8 cellular contexts compared by ENCODE assay signal in the genomic region with DNA sequence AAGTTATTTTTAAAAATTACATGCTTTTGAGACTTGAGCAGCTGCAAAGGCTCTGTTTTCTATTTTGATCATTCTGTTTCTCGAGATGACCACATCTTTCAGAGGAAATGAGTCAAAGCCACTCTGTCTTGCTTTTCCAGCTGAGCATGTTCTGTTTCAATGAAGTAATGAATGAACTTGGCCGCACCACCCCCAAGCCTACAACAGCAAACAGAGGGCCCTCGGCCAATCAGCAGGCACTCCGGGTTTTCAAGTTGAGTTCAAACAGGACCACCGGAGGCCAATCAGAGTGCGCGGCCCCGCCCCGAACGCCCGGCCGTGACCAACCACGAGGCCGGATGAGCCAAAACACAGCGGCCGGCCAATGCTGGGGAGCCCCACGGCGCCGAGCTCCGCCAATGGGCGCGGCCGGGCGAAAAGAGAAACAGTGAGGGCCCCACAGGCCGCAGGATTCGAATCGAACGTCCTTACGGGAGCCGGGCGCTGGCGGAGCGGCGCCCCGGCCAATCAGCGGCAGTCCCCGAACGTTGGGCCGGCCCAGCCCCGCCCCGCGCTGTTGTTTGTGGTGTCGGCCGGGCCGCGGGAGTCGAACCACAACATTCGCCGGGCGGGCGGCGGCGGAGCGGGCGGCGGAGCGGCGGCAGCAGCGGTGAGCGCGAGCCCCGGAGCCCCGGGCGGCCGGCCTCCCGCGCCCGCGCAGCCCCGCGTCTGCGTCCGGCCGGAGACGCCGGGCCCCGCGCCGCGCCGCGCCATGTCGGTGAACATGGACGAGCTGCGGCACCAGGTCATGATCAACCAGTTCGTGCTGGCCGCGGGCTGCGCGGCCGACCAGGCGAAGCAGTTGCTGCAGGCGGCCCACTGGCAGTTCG. TPM values are rescaled to one million over a fixed set of nuclear protein-coding genes. Genes with fewer than 3 reads are reported as not detected.
DNase-seq lines count a peak whose midpoint lies in the region; ATAC-seq and TF ChIP-seq lines count a peak whose summit lies in the region.

A gene (plus strand): TSS at position 594 of the 869 bp plus-strand sequence. CDS start 158 bp downstream, at position 752.

- POLR2A ChIA-PET in GM10248 (lab: Yijun Ruan, JAX), result interaction anchor here (0.6 to 4.5 kb wide), 11 partner anchors 8 to 500 kb away, joined by 3 to 36 read pairs (median 4); no protein-coding TSS in a partner anchor

- intact Hi-C loops in testis (cut with DNase I; ENCODE audit: low total_unique reads), result no loop called here

- peak within 1 kb of the TSS; percentile 76 to 89 for H3K27ac ChIP-seq in testis

- H3K9me3 ChIP-seq in testis, result no peaks in the 10 kb centered on the region

- TF ChIP-seq CTCF in GM10248 (IDR thresholded peaks at IDR 0.05; ENCODE audit: control extremely low read depth, extremely low read depth, low read depth, missing control alignments) (no peak), omental fat pad (IDR thresholded peaks at IDR 0.05) (no peak), testis (IDR thresholded peaks at IDR 0.05) (peak in 1 of 3 experiments; percentile 38)

- H3K27ac Mint-ChIP-seq in activated naive CD8-positive, alpha-beta T cell, result peak within 1 kb of the TSS; percentile 99

- WGBS in testis, 2 donors, result 0% methylated on average over 8 to 15 of the region's 94 CpGs

- peak; percentile 78 for ATAC-seq in HG02623 (IDR thresholded peaks at IDR 0.05; ENCODE audit: unreplicated experiment)
- peak; percentile 97 for ATAC-seq in omental fat pad (ENCODE audit: low FRiP score)

- peak within 1 kb of the TSS; percentile 77 to 91 for H3K4me3 ChIP-seq in testis

- H3K36me3 Mint-ChIP-seq in activated naive CD8-positive, alpha-beta T cell, result peaks cover 6% of the 10 kb centered on the region

- TF ChIP-seq POLR2A in testis (IDR thresholded peaks at IDR 0.05), result no peak

- H3K4me1 Mint-ChIP-seq in activated naive CD8-positive, alpha-beta T cell (ENCODE audit: low read depth), result peaks cover 62% of the 10 kb centered on the region

- no peaks in the 10 kb centered on the region for H3K9me3 Mint-ChIP-seq in activated naive CD8-positive, alpha-beta T cell (ENCODE audit: low read depth)

- no peaks in the 10 kb centered on the region for H3K27me3 Mint-ChIP-seq in activated naive CD8-positive, alpha-beta T cell

- CTCF ChIA-PET in GM10248 (lab: Yijun Ruan, JAX), result interaction anchor here (0.8 to 11.7 kb wide), 4 partner anchors 14 to 77 kb away, joined by 3 to 117 read pairs (median 13); no protein-coding TSS in a partner anchor

- DNase-seq in GM10248 (ENCODE audit: extremely low spot score) (peak; percentile 93), NCI-H1105 (lab: John Stamatoyannopoulos, UW) (peak; percentile 96), SKM-1 treated with dmso at 0.1 percent for 144 hours (lab: John Stamatoyannopoulos, UW; ENCODE audit: unreplicated experiment) (peak; percentile 98), glomerular visceral epithelial cell (ENCODE audit: extremely low spot score) (peak; percentile 100), omental fat pad (ENCODE audit: low spot score) (peak; percentile 96), testis (peak; percentile 100)

- no peaks in the 10 kb centered on the region for H3K27me3 ChIP-seq in testis

- H3K4me1 ChIP-seq in testis, result peaks cover 16% of the 10 kb centered on the region

- H3K4me3 Mint-ChIP-seq in activated naive CD8-positive, alpha-beta T cell, result peak within 1 kb of the TSS; percentile 92

- H3K36me3 ChIP-seq in testis (ENCODE audit: low read depth, missing control alignments), result no peaks in the 10 kb centered on the region

RNA-seq across cellular contexts. Expression of the gene that starts here (rescaled TPM):
- 10 to 100 TPM in 2 of 4 donors, 1 to 10 TPM in 2; 7.0 to 25.9 (median 13.7) TPM for total RNA-seq in omental fat pad
- 10 to 100 TPM; 13.6 to 16.7 TPM for total RNA-seq in testis
- polyA plus RNA-seq in testis (ENCODE audit: insufficient read depth, low read depth, low replicate concordance), result 48.7 TPM

Comparison
In these comparisons a context has a peak if more than half of its experiments do, and no peak if none do; other contexts are left out.
1. Peak in every context shown above with its lines: DNase-seq, ATAC-seq, H3K4me3 ChIP-seq and H3K27ac ChIP-seq.